Comparison of ENCODE assay signal across 37 cellular contexts in genomic region chr9:122788831-122789230, GRCh38. TPM values are rescaled to one million over a fixed set of nuclear protein-coding genes. Genes with fewer than 3 reads are reported as not detected.
"Had no signal": no experiment of that assay in that cellular context is flagged by ENCODE, and none has a peak within 500 bp of the region (broad histone marks: within the 10 kb centered on the region; RNA-seq: fewer than 3 reads in every experiment).

TSS of gene OR5C1 (plus strand) at chr9:122788933. CDS start at chr9:122788933, 0 bp downstream.

- H3K4me3 ChIP-seq: ascending aorta, breast epithelium, cardiac muscle cell, colonic mucosa, esophagus squamous epithelium, gastroesophageal sphincter had no signal

- H3K27ac Mint-ChIP-seq: activated CD8-positive, alpha-beta T cell treated with anti-CD3 and anti-CD28 coated beads for 36 hours; activated naive CD4-positive, alpha-beta T cell treated with anti-CD3 and anti-CD28 coated beads, Interleukin-2, amount 10 ng/mL, durations not matched to agents 7 days and 5 days; activated naive CD8-positive, alpha-beta T cell treated with anti-CD3 and anti-CD28 coated beads, Interleukin-2, amount 10 ng/mL, durations not matched to agents 7 days and 5 days; activated T-cell treated with anti-CD3 and anti-CD28 coated beads, Interleukin-2, amount 50 U/mL, for 24 hours; activated T-cell treated with anti-CD3 and anti-CD28 coated beads, Interleukin-2, amount 50 U/mL, for 72 hours; brain had no signal

- H3K9me3 ChIP-seq: ascending aorta, breast epithelium, colonic mucosa, esophagus squamous epithelium, gastroesophageal sphincter had no signal

- H3K27me3 ChIP-seq: ascending aorta, breast epithelium, cardiac muscle cell, colonic mucosa, esophagus squamous epithelium, gastroesophageal sphincter had no signal

- H3K4me1 ChIP-seq: ascending aorta, breast epithelium, colonic mucosa, esophagus squamous epithelium, gastroesophageal sphincter had no signal

- DNase-seq: activated CD4-positive, alpha-beta T cell treated with anti-CD3 and anti-CD28 coated beads for 4 hours; activated CD4-positive, alpha-beta T cell treated with anti-CD3 and anti-CD28 coated beads, Interleukin-2, amount 50 U/mL, for 1 hour; activated CD4-positive, alpha-beta T cell treated with anti-CD3 and anti-CD28 coated beads, Interleukin-2, amount 50 U/mL, for 48 hours; activated CD4-positive, CD25-positive, alpha-beta regulatory T cell; activated CD4-positive, CD25-positive, alpha-beta regulatory T cell treated with anti-CD3 and anti-CD28 coated beads, Interleukin-2, amount 50 U/mL, for 72 hours; activated CD8-positive, alpha-beta memory T cell treated with anti-CD3 and anti-CD28 coated beads, Interleukin-2, amount 50 U/mL, for 48 hours; activated CD8-positive, alpha-beta T cell treated with anti-CD3 and anti-CD28 coated beads for 36 hours; activated gamma-delta T cell; activated naive CD4-positive, alpha-beta T cell; activated naive CD4-positive, alpha-beta T cell treated with anti-CD3 and anti-CD28 coated beads, Interleukin-2, amount 10 ng/mL, durations not matched to agents 7 days and 5 days; activated naive CD8-positive, alpha-beta T cell treated with anti-CD3 and anti-CD28 coated beads, Interleukin-2, amount 10 ng/mL, durations not matched to agents 7 days and 5 days; activated T-cell treated with anti-CD3 and anti-CD28 coated beads for 4 hours; activated T-cell treated with anti-CD3 and anti-CD28 coated beads, Interleukin-2, amount 50 U/mL, for 24 hours; activated T-cell treated with anti-CD3 and anti-CD28 coated beads, Interleukin-2, amount 50 U/mL, for 72 hours; central memory CD4-positive, alpha-beta T cell; cerebellar nuclear complex; colonic mucosa; effector CD8-positive, alpha-beta T cell; esophagus squamous epithelium; foreskin melanocyte; T-helper 2 cell had no signal

- H3K36me3 ChIP-seq: ascending aorta, breast epithelium, cardiac muscle cell, colonic mucosa, esophagus squamous epithelium, gastroesophageal sphincter had no signal

- H3K27me3 Mint-ChIP-seq: activated CD8-positive, alpha-beta T cell treated with anti-CD3 and anti-CD28 coated beads for 36 hours; activated naive CD4-positive, alpha-beta T cell treated with anti-CD3 and anti-CD28 coated beads, Interleukin-2, amount 10 ng/mL, durations not matched to agents 7 days and 5 days; activated naive CD8-positive, alpha-beta T cell treated with anti-CD3 and anti-CD28 coated beads, Interleukin-2, amount 10 ng/mL, durations not matched to agents 7 days and 5 days; activated T-cell treated with anti-CD3 and anti-CD28 coated beads, Interleukin-2, amount 50 U/mL, for 24 hours had no signal

- H3K36me3 Mint-ChIP-seq: activated naive CD4-positive, alpha-beta T cell treated with anti-CD3 and anti-CD28 coated beads, Interleukin-2, amount 10 ng/mL, durations not matched to agents 7 days and 5 days; activated naive CD4-positive, alpha-beta T cell treated with anti-CD3 and anti-CD28 coated beads, Interleukin-2, amount 50 U/mL, for 72 hours; brain had no signal

- H3K4me3 Mint-ChIP-seq: activated CD8-positive, alpha-beta T cell treated with anti-CD3 and anti-CD28 coated beads for 36 hours; activated naive CD4-positive, alpha-beta T cell treated with anti-CD3 and anti-CD28 coated beads, Interleukin-2, amount 10 ng/mL, durations not matched to agents 7 days and 5 days; activated naive CD8-positive, alpha-beta T cell treated with anti-CD3 and anti-CD28 coated beads, Interleukin-2, amount 10 ng/mL, durations not matched to agents 7 days and 5 days; activated T-cell treated with anti-CD3 and anti-CD28 coated beads, Interleukin-2, amount 50 U/mL, for 24 hours; activated T-cell treated with anti-CD3 and anti-CD28 coated beads, Interleukin-2, amount 50 U/mL, for 72 hours; brain had no signal

- H3K4me1 Mint-ChIP-seq: activated naive CD4-positive, alpha-beta T cell treated with anti-CD3 and anti-CD28 coated beads, Interleukin-2, amount 10 ng/mL, durations not matched to agents 7 days and 5 days; brain had no signal

- FAIRE-seq: endometrium, endothelial cell of umbilical vein had no signal

- H3K9me3 Mint-ChIP-seq: activated CD8-positive, alpha-beta T cell treated with anti-CD3 and anti-CD28 coated beads for 36 hours; activated naive CD4-positive, alpha-beta T cell treated with anti-CD3 and anti-CD28 coated beads, Interleukin-2, amount 10 ng/mL, durations not matched to agents 7 days and 5 days; activated T-cell treated with anti-CD3 and anti-CD28 coated beads, Interleukin-2, amount 50 U/mL, for 24 hours; activated T-cell treated with anti-CD3 and anti-CD28 coated beads, Interleukin-2, amount 50 U/mL, for 72 hours had no signal

- H3K27ac ChIP-seq: ascending aorta, breast epithelium, cardiac muscle cell, colonic mucosa, epithelial cell of prostate, esophagus squamous epithelium, gastroesophageal sphincter had no signal

- ATAC-seq: activated CD8-positive, alpha-beta T cell treated with anti-CD3 and anti-CD28 coated beads for 36 hours; activated naive CD4-positive, alpha-beta T cell treated with anti-CD3 and anti-CD28 coated beads, Interleukin-2, amount 50 U/mL, for 72 hours; activated T-cell treated with anti-CD3 and anti-CD28 coated beads, Interleukin-2, amount 50 U/mL, for 72 hours; gastroesophageal sphincter had no signal

RNA-seq across cellular contexts. Expression of gene OR5C1, which starts in this region (rescaled TPM):
- total RNA-seq: activated CD8-positive, alpha-beta memory T cell treated with anti-CD3 and anti-CD28 coated beads for 36 hours; activated CD8-positive, alpha-beta T cell treated with anti-CD3 and anti-CD28 coated beads for 36 hours; activated naive CD4-positive, alpha-beta T cell treated with anti-CD3 and anti-CD28 coated beads, Interleukin-2, amount 50 U/mL, for 72 hours; activated naive CD8-positive, alpha-beta T cell treated with anti-CD3 and anti-CD28 coated beads, Interleukin-2, amount 10 ng/mL, durations not matched to agents 7 days and 5 days; activated T-cell treated with anti-CD3 and anti-CD28 coated beads, Interleukin-2, amount 50 U/mL, for 72 hours; ascending aorta; breast epithelium; cardiac muscle cell; colonic mucosa; dermis microvascular lymphatic vessel endothelial cell; endothelial cell of umbilical vein; esophagus squamous epithelium; fibroblast of lung; fibroblast of villous mesenchyme; gastroesophageal sphincter; glomerular endothelial cell; T-helper 1 cell treated with Interleukin-12 subunit alpha and Interleukin-12 subunit beta and Interleukin-4 antibody, amounts not matched to agents 30 ng/mL and 1 ng/mL, for 36 hours had no signal
- polyA plus RNA-seq: cardiac muscle cell, endothelial cell of umbilical vein, esophagus, fibroblast of lung had no signal
